ENCODE assay signal across 23 cellular contexts in genomic region chr1:38287547-38287946, GRCh38.
"Had no signal": no experiment of that assay in that cellular context is flagged by ENCODE, and none has a peak within 500 bp of the region (broad histone marks: within the 10 kb centered on the region; RNA-seq: fewer than 3 reads in every experiment).

No MANE protein-coding gene starts in this region.

- ATAC-seq: left colon; left ventricle myocardium superior; lower lobe of right lung; naive thymus-derived CD8-positive, alpha-beta T cell; sciatic nerve; stimulated activated naive B cell treated with anti-CD40 and anti-IgM and Interleukin-4, amounts not matched to agents 10 μg/mL and 1 μg/mL and 100 μg/mL, for 72 hours; stimulated activated naive CD8-positive, alpha-beta T cell treated with anti-CD3 and anti-CD28 coated beads, Interleukin-15, Interleukin-2, amounts not matched to agents 100 U/mL and 50 U/mL, for 24 hours had no signal

- DNase-seq: hippocampal formation; immature natural killer cell; kidney; left colon; left ventricle myocardium superior; lower lobe of right lung; mammary epithelial cell; mesenchymal stem cell; naive thymus-derived CD8-positive, alpha-beta T cell; ovary; spleen; stimulated activated CD4-positive, alpha-beta T cell treated with anti-CD3 and anti-CD28 coated beads, Interleukin-4, amount 100 ng/mL, for 24 hours; stimulated activated naive B cell treated with anti-CD40 and anti-IgM and Interleukin-4, amounts not matched to agents 10 μg/mL and 1 μg/mL and 100 μg/mL, for 72 hours; stimulated activated naive CD8-positive, alpha-beta T cell treated with anti-CD3 and anti-CD28 coated beads, Interleukin-15, Interleukin-2, amounts not matched to agents 100 U/mL and 50 U/mL, for 24 hours; stomach; testis; thyroid gland; transverse colon; upper lobe of left lung had no signal

- H3K4me1 ChIP-seq: lower lobe of right lung, thyroid gland, transverse colon had no signal

- H3K4me3 ChIP-seq: lower lobe of right lung, ovary, right atrium auricular region, skin epidermis, spleen, stomach, testis, thyroid gland, transverse colon, upper lobe of left lung, vagina had no signal

- H3K9me3 ChIP-seq: lower lobe of right lung, ovary, right atrium auricular region, spleen, stomach, testis, thyroid gland, transverse colon, upper lobe of left lung, vagina had no signal

- H3K27me3 ChIP-seq: ovary, right atrium auricular region, testis, thyroid gland, upper lobe of left lung, vagina had no signal

- H3K27ac ChIP-seq: lower lobe of right lung, ovary, right atrium auricular region, skin epidermis, spleen, stomach, testis, thyroid gland, transverse colon, upper lobe of left lung, vagina had no signal

- H3K36me3 ChIP-seq: lower lobe of right lung, ovary, right atrium auricular region, spleen, stomach, thyroid gland, transverse colon, upper lobe of left lung, vagina had no signal
